Comparison of ENCODE assay signal across 12 cellular contexts in genomic region chr19:49718511-49718910, GRCh38. TPM values are rescaled to one million over a fixed set of nuclear protein-coding genes. Genes with fewer than 3 reads are reported as not detected.
DNase-seq lines count a peak whose midpoint lies in the region; ATAC-seq and TF ChIP-seq lines count a peak whose summit lies in the region.
"Had no signal": no experiment of that assay in that cellular context is flagged by ENCODE, and none has a peak within 500 bp of the region (broad histone marks: within the 10 kb centered on the region; RNA-seq: fewer than 3 reads in every experiment).

No MANE protein-coding gene starts in this region.

- ATAC-seq in CD8-positive, alpha-beta T cell, result no peak
- ATAC-seq in naive thymus-derived CD4-positive, alpha-beta T cell, result no peak
- no peak for ATAC-seq in gastrocnemius medialis

- intact Hi-C loops in CD8-positive, alpha-beta T cell (cut with DNase I, micrococcal nuclease), result no loop called here
- intact Hi-C loops in naive thymus-derived CD4-positive, alpha-beta T cell (cut with micrococcal nuclease), result loop anchor here in 1 of 2 donors (5.0 kb wide), 1 partner anchor 174 kb away; no protein-coding TSS in a partner anchor
- intact Hi-C loops in gastrocnemius medialis (cut with DNase I; ENCODE audit: low total_unique reads), result loop anchor here (5.0 kb wide), 1 partner anchor 49 kb away; the partner anchor contains the start of gene AP2A1

- no peaks in the 10 kb centered on the region for H3K9me3 Mint-ChIP-seq in CD8-positive, alpha-beta T cell
- no peaks in the 10 kb centered on the region for H3K9me3 Mint-ChIP-seq in chondrocyte (ENCODE audit: low read depth)
- no peaks in the 10 kb centered on the region for H3K9me3 Mint-ChIP-seq in naive thymus-derived CD4-positive, alpha-beta T cell

- no peak overlapping the region for H3K27ac ChIP-seq in CD8-positive, alpha-beta T cell (ENCODE audit: low read depth, low read length)
- H3K27ac ChIP-seq in naive thymus-derived CD4-positive, alpha-beta T cell (ENCODE audit: low read depth, low read length), result no peak overlapping the region
- no peak overlapping the region for H3K27ac ChIP-seq in gastrocnemius medialis
- H3K27ac ChIP-seq: cardiac muscle cell had no signal

- in situ Hi-C loops in gastrocnemius medialis (cut with MboI; ENCODE audit: low sequenced_read_pairs in 4 of 4), result no loop called here

- H3K36me3 ChIP-seq in CD8-positive, alpha-beta T cell (ENCODE audit: insufficient read depth, low read length), result no peaks in the 10 kb centered on the region
- H3K36me3 ChIP-seq in naive thymus-derived CD4-positive, alpha-beta T cell (ENCODE audit: control insufficient read depth in 2 of 3, insufficient read depth in 3 of 3, low read length in 3 of 3), result no peaks in the 10 kb centered on the region
- H3K36me3 ChIP-seq in gastrocnemius medialis, result no peaks in the 10 kb centered on the region
- H3K36me3 ChIP-seq: cardiac muscle cell, esophagus muscularis mucosa, stomach had no signal

- H3K36me3 Mint-ChIP-seq in CD8-positive, alpha-beta T cell, result peaks cover 17% of the 10 kb centered on the region
- no peaks in the 10 kb centered on the region for H3K36me3 Mint-ChIP-seq in chondrocyte (ENCODE audit: low read depth)
- peaks cover 0 to 23% (median 5%) of the 10 kb centered on the region in 5 donors for H3K36me3 Mint-ChIP-seq in naive thymus-derived CD4-positive, alpha-beta T cell

- TF ChIP-seq POLR2A in gastrocnemius medialis (IDR thresholded peaks at IDR 0.05), result no peak

- H3K4me3 Mint-ChIP-seq in CD8-positive, alpha-beta T cell, result peak overlapping the region; percentile 92
- H3K4me3 Mint-ChIP-seq in chondrocyte (ENCODE audit: unreplicated experiment), result no peak overlapping the region
- H3K4me3 Mint-ChIP-seq in naive thymus-derived CD4-positive, alpha-beta T cell, result peak overlapping the region; percentile 23 to 96 (median 77)

- no peak for TF ChIP-seq CTCF in CD8-positive, alpha-beta T cell (IDR thresholded peaks at IDR 0.05)
- TF ChIP-seq CTCF in chondrocyte (IDR thresholded peaks at IDR 0.05) (no peak), gastrocnemius medialis (IDR thresholded peaks at IDR 0.05 in 4 of 5, conservative IDR thresholded peaks at IDR 0.05 in 1 of 5) (no peak)

- H3K4me1 Mint-ChIP-seq in CD8-positive, alpha-beta T cell (ENCODE audit: low read depth), result peaks cover 14% of the 10 kb centered on the region
- H3K4me1 Mint-ChIP-seq in chondrocyte (ENCODE audit: low read depth), result peaks cover 21% of the 10 kb centered on the region
- peaks cover 7 to 15% (median 11%) of the 10 kb centered on the region in 7 donors for H3K4me1 Mint-ChIP-seq in naive thymus-derived CD4-positive, alpha-beta T cell

- H3K9me3 ChIP-seq in CD8-positive, alpha-beta T cell (ENCODE audit: low read length), result no peaks in the 10 kb centered on the region
- no peaks in the 10 kb centered on the region for H3K9me3 ChIP-seq in naive thymus-derived CD4-positive, alpha-beta T cell (ENCODE audit: control insufficient read depth in 2 of 3, low read length in 3 of 3)
- no peaks in the 10 kb centered on the region for H3K9me3 ChIP-seq in gastrocnemius medialis
- H3K9me3 ChIP-seq: esophagus muscularis mucosa, stomach had no signal

- H3K4me3 ChIP-seq in CD8-positive, alpha-beta T cell (ENCODE audit: low read depth, low read length), result no peak overlapping the region
- no peak overlapping the region for H3K4me3 ChIP-seq in naive thymus-derived CD4-positive, alpha-beta T cell (ENCODE audit: low read length)
- no peak overlapping the region for H3K4me3 ChIP-seq in gastrocnemius medialis
- H3K4me3 ChIP-seq: cardiac muscle cell had no signal

- peak overlapping the region; percentile 14 for H3K27ac Mint-ChIP-seq in CD8-positive, alpha-beta T cell
- peak overlapping the region; percentile 83 for H3K27ac Mint-ChIP-seq in chondrocyte (ENCODE audit: unreplicated experiment)
- peak overlapping the region; percentile 8 to 97 (median 81) for H3K27ac Mint-ChIP-seq in naive thymus-derived CD4-positive, alpha-beta T cell

- H3K27me3 Mint-ChIP-seq in CD8-positive, alpha-beta T cell (ENCODE audit: low read depth), result no peaks in the 10 kb centered on the region
- H3K27me3 Mint-ChIP-seq in chondrocyte (ENCODE audit: low read depth), result no peaks in the 10 kb centered on the region
- no peaks in the 10 kb centered on the region for H3K27me3 Mint-ChIP-seq in naive thymus-derived CD4-positive, alpha-beta T cell

- CTCF ChIA-PET in CD8-positive, alpha-beta T cell (lab: Charles Lee), result interaction anchor here (0.9 to 1.1 kb wide), 5 partner anchors 40 to 201 kb away, joined by 3 read pairs; no protein-coding TSS in a partner anchor
- CTCF ChIA-PET in naive thymus-derived CD4-positive, alpha-beta T cell (lab: Charles Lee), result interaction anchor here (0.7 to 0.8 kb wide), 2 partner anchors 218 to 520 kb away, joined by 5 to 6 read pairs; no protein-coding TSS in a partner anchor

- POLR2A ChIA-PET in CD8-positive, alpha-beta T cell (lab: Charles Lee), result interaction anchor here (0.6 to 1.9 kb wide), 8 partner anchors 42 to 453 kb away, joined by 3 to 14 read pairs (median 5); partner anchors contain the start of genes AKT1S1, AP2A1, FUZ and PRMT1
- POLR2A ChIA-PET in naive thymus-derived CD4-positive, alpha-beta T cell (lab: Charles Lee), result interaction anchor here (0.6 to 1.9 kb wide), 9 partner anchors 12 to 351 kb away, joined by 3 to 23 read pairs (median 3); partner anchors contain the start of genes AP2A1, ATF5 and PRMT1

- H3K27me3 ChIP-seq in CD8-positive, alpha-beta T cell (ENCODE audit: insufficient read depth, low read length), result no peaks in the 10 kb centered on the region
- no peaks in the 10 kb centered on the region for H3K27me3 ChIP-seq in naive thymus-derived CD4-positive, alpha-beta T cell (ENCODE audit: control insufficient read depth in 2 of 2, insufficient read depth in 2 of 2, low read length in 2 of 2)
- H3K27me3 ChIP-seq in gastrocnemius medialis, result no peaks in the 10 kb centered on the region
- H3K27me3 ChIP-seq: cardiac muscle cell, stomach had no signal

- no peak for DNase-seq in CD8-positive, alpha-beta T cell
- DNase-seq in M059J (ENCODE audit: low read depth) (peak; percentile 52), chondrocyte (ENCODE audit: low spot score) (no peak), gastrocnemius medialis (no peak), NCI-H1930 (lab: John Stamatoyannopoulos, UW) (no peak), NCI-H446 (lab: John Stamatoyannopoulos, UW) (no peak), SHP77 (lab: John Stamatoyannopoulos, UW) (no peak)
- no peak for DNase-seq in naive thymus-derived CD4-positive, alpha-beta T cell
- DNase-seq: islet precursor cell, stomach had no signal

- H3K4me1 ChIP-seq in CD8-positive, alpha-beta T cell (ENCODE audit: insufficient read depth, low read length), result peaks cover 4% of the 10 kb centered on the region
- H3K4me1 ChIP-seq in naive thymus-derived CD4-positive, alpha-beta T cell (ENCODE audit: control insufficient read depth in 2 of 2, insufficient read depth in 2 of 2, low read length in 2 of 2), result peaks cover 6 to 9% of the 10 kb centered on the region in 2 donors
- H3K4me1 ChIP-seq in gastrocnemius medialis, result no peaks in the 10 kb centered on the region

RNA-seq across cellular contexts. Expression of gene CPT1C, which starts 27.6 kb away (rescaled TPM):
- total RNA-seq in CD8-positive, alpha-beta T cell, result under 1 TPM in 1 of 2 experiments, not detected in 1; 0.65 TPM
- total RNA-seq in M059J (2014; rRNA removed; shearing (Covaris generic)), result 21.1 and 26.7 TPM in 2 replicates
- total RNA-seq in chondrocyte, result 26.3 to 30.7 TPM (median 27.3 TPM) in 3 replicates
- 1 to 10 TPM in 4 of 5 experiments, under 1 TPM in 1; 0.96 to 6.0 (median 1.5) TPM for total RNA-seq in naive thymus-derived CD4-positive, alpha-beta T cell
- polyA plus RNA-seq in naive thymus-derived CD4-positive, alpha-beta T cell, result 1 to 10 TPM in 1 of 2 donors, not detected in 1; 1.7 TPM
- total RNA-seq in gastrocnemius medialis, result under 1 TPM in 3 of 4 donors, not detected in 1; 0.26 to 0.97 (median 0.73) TPM

RNA-seq across cellular contexts. Expression of gene ADM5, which starts 29.1 kb away (rescaled TPM):
- total RNA-seq in CD8-positive, alpha-beta T cell, result 1 to 10 TPM; 1.2 to 2.5 TPM
- 0.20 and 0.34 TPM in 2 replicates for total RNA-seq in M059J (2014; rRNA removed; shearing (Covaris generic))
- total RNA-seq in chondrocyte (0.49 to 1.4 TPM (median 0.52 TPM) in 3 replicates), gastrocnemius medialis (1 to 10 TPM in 3 of 4 donors, not detected in 1; 1.0 to 2.1 (median 1.4) TPM)
- 1 to 10 TPM; 2.8 to 7.5 (median 4.6) TPM for total RNA-seq in naive thymus-derived CD4-positive, alpha-beta T cell
- polyA plus RNA-seq in naive thymus-derived CD4-positive, alpha-beta T cell, result under 1 TPM in 1 of 2 donors, not detected in 1; 0.34 TPM

RNA-seq across cellular contexts. Expression of gene PRMT1, which starts 41.4 kb away (rescaled TPM):
- 10 to 100 TPM; 37.7 to 42.6 TPM for total RNA-seq in CD8-positive, alpha-beta T cell
- 208 and 209 TPM in 2 replicates for total RNA-seq in M059J (2014; rRNA removed; shearing (Covaris generic))
- total RNA-seq in chondrocyte, result 97.7 to 105 TPM (median 98.0 TPM) in 3 replicates
- total RNA-seq in naive thymus-derived CD4-positive, alpha-beta T cell, result 100 to 1,000 TPM in 1 of 5 experiments, 10 to 100 TPM in 4; 73.1 to 169 (median 95.3) TPM
- 100 to 1,000 TPM; 126 to 145 TPM for polyA plus RNA-seq in naive thymus-derived CD4-positive, alpha-beta T cell
- 100 to 1,000 TPM; 190 to 242 (median 229) TPM for total RNA-seq in gastrocnemius medialis

RNA-seq across cellular contexts. Expression of gene TSKS, which starts 44.6 kb away (rescaled TPM):
- under 1 TPM; 0.28 to 0.98 TPM for total RNA-seq in CD8-positive, alpha-beta T cell
- total RNA-seq in M059J (2014; rRNA removed; shearing (Covaris generic)), result not detected in 2 replicates
- total RNA-seq in chondrocyte (not detected in 3 replicates), gastrocnemius medialis (under 1 TPM in 2 of 4 donors, not detected in 2; 0.13 to 0.16 TPM)
- total RNA-seq in naive thymus-derived CD4-positive, alpha-beta T cell, result 1 to 10 TPM; 1.4 to 3.6 (median 2.8) TPM
- polyA plus RNA-seq in naive thymus-derived CD4-positive, alpha-beta T cell, result 1 to 10 TPM in 1 of 2 donors, under 1 TPM in 1; 0.51 to 1.1 TPM
- total RNA-seq: stomach had no signal
- polyA plus RNA-seq: cardiac muscle cell had no signal

RNA-seq across cellular contexts. Expression of gene AP2A1, which starts 48.3 kb away (rescaled TPM):
- total RNA-seq in CD8-positive, alpha-beta T cell, result 10 to 100 TPM; 26.9 to 30.2 TPM
- 74.4 and 113 TPM in 2 replicates for total RNA-seq in M059J (2014; rRNA removed; shearing (Covaris generic))
- total RNA-seq in chondrocyte (144 to 149 TPM (median 146 TPM) in 3 replicates), gastrocnemius medialis (100 to 1,000 TPM in 3 of 4 donors, 10 to 100 TPM in 1; 94.2 to 142 (median 131) TPM)
- 10 to 100 TPM; 38.2 to 83.3 (median 56.7) TPM for total RNA-seq in naive thymus-derived CD4-positive, alpha-beta T cell
- polyA plus RNA-seq in naive thymus-derived CD4-positive, alpha-beta T cell, result 1 to 10 TPM; 3.8 to 8.3 TPM

Comparison
In these comparisons a context has a peak if more than half of its experiments do, and no peak if none do; other contexts are left out.
1. H3K27ac Mint-ChIP-seq: peak in every context shown above with its lines; median percentile 83 in chondrocyte; 81 in naive thymus-derived CD4-positive, alpha-beta T cell; 14 in CD8-positive, alpha-beta T cell.